8 cellular contexts compared by ENCODE assay signal in the genomic region with DNA sequence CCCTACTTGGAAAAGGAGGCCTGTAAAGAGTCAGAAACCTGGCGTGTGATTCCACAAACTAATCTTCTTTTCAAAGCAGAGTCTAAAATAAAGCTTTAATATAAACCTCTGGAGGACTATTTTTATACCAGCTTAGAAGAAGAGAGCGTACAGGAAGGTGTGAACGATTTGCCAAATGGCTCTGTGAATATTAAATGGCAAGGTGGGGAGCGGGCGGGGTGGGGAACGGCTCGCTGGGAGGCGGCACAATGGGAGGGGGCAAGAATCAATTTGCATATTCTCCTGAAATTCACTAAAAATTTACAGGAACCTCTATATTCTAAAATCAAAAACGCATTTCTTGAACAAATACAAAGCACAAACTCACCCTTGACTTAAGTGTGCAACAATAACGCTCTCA. TPM values are rescaled to one million over a fixed set of nuclear protein-coding genes. Genes with fewer than 3 reads are reported as not detected.
DNase-seq lines count a peak whose midpoint lies in the region; ATAC-seq, FAIRE-seq and TF ChIP-seq lines count a peak whose summit lies in the region.

No MANE protein-coding gene starts in this region.

- no CpG with 5 or more reads among the region's 10 CpGs for WGBS in trophoblast cell (ENCODE audit: extremely low coverage, insufficient coverage, insufficient read length)

- H3K4me3 ChIP-seq in fibroblast of lung (replicated peaks in 1 of 4; ENCODE audit: control extremely low read depth in 1 of 4, insufficient read depth in 1 of 4, low read depth in 3 of 4, low read length in 4 of 4) (peak overlapping the region; percentile 85 to 93 (median 91)), trophoblast cell (ENCODE audit: low read depth, low read length) (no peak overlapping the region)

- no peaks in the 10 kb centered on the region for H4K20me1 ChIP-seq in fibroblast of lung (ENCODE audit: control insufficient read depth, extremely low read depth, insufficient read depth, low read length)

- H3K4ac ChIP-seq in trophoblast cell (ENCODE audit: low read depth, low read length): no peak overlapping the region

- H3K79me2 ChIP-seq in fibroblast of lung (ENCODE audit: control insufficient read depth, insufficient read depth, low read length): peaks cover 12% of the 10 kb centered on the region
- peaks cover 5% of the 10 kb centered on the region for H3K79me2 ChIP-seq in trophoblast cell (ENCODE audit: control insufficient read depth, insufficient read depth, low read length, poor library complexity)

- H4K12ac ChIP-seq in trophoblast cell (ENCODE audit: low read depth, low read length): no peak overlapping the region

- H2AK5ac ChIP-seq in trophoblast cell (ENCODE audit: low read length): no peak overlapping the region

- H3K4me1 ChIP-seq in fibroblast of lung (ENCODE audit: control insufficient read depth, extremely low read depth, insufficient read depth, low read length) (no peaks in the 10 kb centered on the region), trophoblast cell (ENCODE audit: control insufficient read depth in 1 of 2, insufficient read depth in 2 of 2, low read length in 2 of 2) (peaks cover 2 to 4% of the 10 kb centered on the region in 2 experiments)

- H2AFZ ChIP-seq in fibroblast of lung (ENCODE audit: low read length) (peak overlapping the region; percentile 97), trophoblast cell (ENCODE audit: insufficient read depth, low read length, poor library complexity) (peak overlapping the region; percentile 94)

- no peak overlapping the region for H4K91ac ChIP-seq in trophoblast cell (ENCODE audit: low read depth, low read length)

- H3K23ac ChIP-seq in trophoblast cell (ENCODE audit: low read length): no peak overlapping the region

- H2BK5ac ChIP-seq in trophoblast cell (ENCODE audit: low read depth, low read length, poor library complexity): no peak overlapping the region

- no peak overlapping the region for H2BK120ac ChIP-seq in trophoblast cell (ENCODE audit: insufficient read depth, low read length, poor library complexity)

- FAIRE-seq in D721Med (lab: Jason Lieb, UNC): no peak

- no peak overlapping the region for H3K18ac ChIP-seq in trophoblast cell (ENCODE audit: low read length)

- peak; percentile 53 for DNase-seq in D341Med (ENCODE audit: low spot score)
- peak; percentile 41 for DNase-seq in RKO (ENCODE audit: low spot score)
- no peak for DNase-seq in fibroblast of lung (ENCODE audit: low read depth in 2 of 2)
- DNase-seq in trophoblast cell: no peak
- no peak for DNase-seq in D721Med (ENCODE audit: insufficient read length, low spot score)
- DNase-seq in NCI-H748 (lab: John Stamatoyannopoulos, UW; ENCODE audit: unreplicated experiment): no peak
- no peak for DNase-seq in NOMO-1 (lab: John Stamatoyannopoulos, UW; ENCODE audit: unreplicated experiment in 2 of 2)

- ATAC-seq in GM21526 (IDR thresholded peaks at IDR 0.05; ENCODE audit: low FRiP score, unreplicated experiment): no peak

- TF ChIP-seq CTCF in fibroblast of lung (conservative IDR thresholded peaks at IDR 0.05 in 1 of 2, IDR thresholded peaks at IDR 0.05 in 1 of 2; ENCODE audit: low read depth in 1 of 2, low read length in 2 of 2) (no peak), D721Med (IDR thresholded peaks at IDR 0.05; ENCODE audit: insufficient read depth, missing control alignments) (no peak)

- H3K36me3 ChIP-seq in fibroblast of lung (ENCODE audit: control insufficient read depth, insufficient read depth, low read length) (no peaks in the 10 kb centered on the region), trophoblast cell (ENCODE audit: control insufficient read depth in 1 of 2, insufficient read depth in 2 of 2, low read length in 2 of 2) (no peaks in the 10 kb centered on the region)

- peak overlapping the region; percentile 77 for H3K9ac ChIP-seq in fibroblast of lung (ENCODE audit: insufficient read depth, low read length)
- H3K9ac ChIP-seq in trophoblast cell (ENCODE audit: low read length): no peak overlapping the region

- H3K9me3 ChIP-seq in fibroblast of lung (ENCODE audit: control insufficient read depth, insufficient read depth, low read depth, low read length): no peaks in the 10 kb centered on the region
- peaks cover 4% of the 10 kb centered on the region for H3K9me3 ChIP-seq in trophoblast cell (ENCODE audit: insufficient read depth, low read depth, low read length)

- H3K79me1 ChIP-seq in trophoblast cell (ENCODE audit: low read length): peaks cover 5% of the 10 kb centered on the region

- H3K27me3 ChIP-seq in fibroblast of lung (ENCODE audit: control insufficient read depth, insufficient read depth, low read length) (no peaks in the 10 kb centered on the region), trophoblast cell (ENCODE audit: insufficient read depth, low read length) (no peaks in the 10 kb centered on the region)

- H3K14ac ChIP-seq in trophoblast cell (ENCODE audit: low read length): no peak overlapping the region

- H3K4me2 ChIP-seq in fibroblast of lung (ENCODE audit: extremely low read depth, insufficient read depth, low read length) (peak overlapping the region; percentile 99), trophoblast cell (ENCODE audit: low read length) (peak overlapping the region; percentile 64)

- H2BK12ac ChIP-seq in trophoblast cell (ENCODE audit: low read length): no peak overlapping the region

- no peak overlapping the region for H4K8ac ChIP-seq in trophoblast cell (ENCODE audit: low read depth, low read length)

- H3K27ac ChIP-seq in fibroblast of lung (ENCODE audit: insufficient read depth, low read length) (no peak overlapping the region), trophoblast cell (ENCODE audit: low read depth, low read length) (no peak overlapping the region)

RNA-seq across cellular contexts. Expression of a gene that starts 1.0 kb away (rescaled TPM):
- 17.2 and 20.8 TPM in 2 replicates for total RNA-seq in fibroblast of lung
- polyA plus RNA-seq in fibroblast of lung: 8.9 TPM in 2 replicates
- polyA plus RNA-seq in fibroblast of lung (2012): 4.5 and 7.7 TPM in 2 replicates
- polyA minus RNA-seq in fibroblast of lung (ENCODE audit: low replicate concordance): 0.89 and 6.0 TPM in 2 replicates
- 5.9 and 6.1 TPM in 2 replicates for polyA plus RNA-seq in trophoblast cell (2013)

RNA-seq across cellular contexts. Expression of a gene that starts 35.7 kb away (rescaled TPM):
- 12.8 and 17.3 TPM in 2 replicates for total RNA-seq in fibroblast of lung
- 10.2 and 14.7 TPM in 2 replicates for polyA plus RNA-seq in fibroblast of lung
- 7.2 and 10.7 TPM in 2 replicates for polyA plus RNA-seq in fibroblast of lung (2012)
- polyA minus RNA-seq in fibroblast of lung (ENCODE audit: low replicate concordance): 1.9 and 11.9 TPM in 2 replicates
- polyA plus RNA-seq in trophoblast cell (2013): 15.5 and 18.0 TPM in 2 replicates

RNA-seq across cellular contexts. Expression of a gene that starts 58.2 kb away (rescaled TPM):
- total RNA-seq in fibroblast of lung: 10.5 and 15.7 TPM in 2 replicates
- 1.0 and 1.6 TPM in 2 replicates for polyA plus RNA-seq in fibroblast of lung
- polyA plus RNA-seq in fibroblast of lung (2012): 0.99 and 1.5 TPM in 2 replicates
- polyA minus RNA-seq in fibroblast of lung (ENCODE audit: low replicate concordance): 3.4 TPM in 1 of 2 replicates, not detected in the other
- 0.33 and 0.53 TPM in 2 replicates for polyA plus RNA-seq in trophoblast cell (2013)

Comparison
In these comparisons a context has a peak if more than half of its experiments do, and no peak if none do; other contexts are left out.
1. DNase-seq: peak in D341Med (single experiment) and RKO (single experiment); none in fibroblast of lung (0 of 2), trophoblast cell (0 of 2), D721Med (single experiment), NCI-H748 (single experiment) and NOMO-1 (0 of 2).